In genomic region chr13:98143157-98143553, GRCh38 we compare ENCODE assay signal across 8 cellular contexts. TPM values are rescaled to one million over a fixed set of nuclear protein-coding genes. Genes with fewer than 3 reads are reported as not detected.
A peak's percentile ranks its signal among the peaks of the same experiment; 100 is the strongest.
DNase-seq lines count a peak whose midpoint lies in the region; ATAC-seq and TF ChIP-seq lines count a peak whose summit lies in the region.

No MANE protein-coding gene starts in this region.

- H3K27ac ChIP-seq in esophagus squamous epithelium (peak overlapping the region in 3 of 4 donors; percentile 55 to 83 (median 80)), psoas muscle (peak overlapping the region; percentile 65)

- no peak for DNase-seq in esophagus squamous epithelium (lab: John Stamatoyannopoulos, UW)
- peak in 1 of 2 donors; percentile 68 for DNase-seq in psoas muscle
- no peak for DNase-seq in NK-92 treated with Interleukin-12 subunit alpha and Interleukin-12 subunit beta, amount 100 ng/mL, for 24 hours (lab: John Stamatoyannopoulos, UW)
- DNase-seq in NOMO-1 treated with dmso at 0.1 percent for 144 hours (lab: John Stamatoyannopoulos, UW; ENCODE audit: unreplicated experiment) = no peak
- DNase-seq in SIG-M5 (lab: John Stamatoyannopoulos, UW) = no peak
- DNase-seq in GM03348 (ENCODE audit: low spot score) = no peak

- WGBS in esophagus squamous epithelium, 2 donors = 0% methylated on average over 4 of the region's 66 CpGs; no CpG with 5 or more reads in 1 of the 2 donors
- WGBS in psoas muscle, 3 donors = 0 to 1% (median 0%) methylated on average over 9 to 65 of the region's 66 CpGs

- H3K36me3 ChIP-seq in esophagus squamous epithelium (no peaks in the 10 kb centered on the region), psoas muscle (ENCODE audit: insufficient read depth in 1 of 2, low read depth in 1 of 2) (no peaks in the 10 kb centered on the region)

- TF ChIP-seq POLR2A in esophagus squamous epithelium (IDR thresholded peaks at IDR 0.05) = no peak

- H3K4me1 ChIP-seq in esophagus squamous epithelium (peaks cover 12 to 33% (median 18%) of the 10 kb centered on the region in 3 donors), psoas muscle (peaks cover 9% of the 10 kb centered on the region)

- intact Hi-C loops in esophagus squamous epithelium (cut with DNase I) (no loop called here), psoas muscle (cut with DNase I) (loop anchor here in 1 of 2 donors (10.0 kb wide), 2 partner anchors 252 to 532 kb away; no protein-coding TSS in a partner anchor)

- H3K4me3 ChIP-seq in esophagus squamous epithelium = peak overlapping the region; percentile 45 to 81 (median 68)
- H3K4me3 ChIP-seq in psoas muscle = peak overlapping the region; percentile 75

- H3K9me3 ChIP-seq in esophagus squamous epithelium (no peaks in the 10 kb centered on the region), psoas muscle (no peaks in the 10 kb centered on the region)

- H3K27me3 ChIP-seq in esophagus squamous epithelium = peaks cover 0 to 66% (median 3%) of the 10 kb centered on the region in 4 donors
- peaks cover 0 to 16% (median 0%) of the 10 kb centered on the region in 3 donors for H3K27me3 ChIP-seq in psoas muscle (ENCODE audit: insufficient read depth in 3 of 3, low read length in 2 of 3)

- ATAC-seq in GM19463 (IDR thresholded peaks at IDR 0.05; ENCODE audit: unreplicated experiment) (peak; percentile 32), HG03159 (IDR thresholded peaks at IDR 0.05; ENCODE audit: unreplicated experiment) (peak; percentile 23), psoas muscle (peak; percentile 25 to 57 (median 48))

- TF ChIP-seq CTCF in esophagus squamous epithelium (IDR thresholded peaks at IDR 0.05) (no peak), psoas muscle (IDR thresholded peaks at IDR 0.05) (no peak)

RNA-seq across cellular contexts. Expression of gene FARP1, which starts 0.3 kb away (rescaled TPM):
- total RNA-seq in esophagus squamous epithelium (10 to 100 TPM in 1 of 4 donors, 1 to 10 TPM in 3; 1.5 to 10.3 (median 6.4) TPM), psoas muscle (10 to 100 TPM in 3 of 4 donors, 1 to 10 TPM in 1; 9.2 to 19.4 (median 13.0) TPM)
- 1 to 10 TPM; 5.7 to 7.5 (median 6.0) TPM for polyA plus RNA-seq in psoas muscle

RNA-seq across cellular contexts. Expression of gene RNF113B, which starts 33.9 kb away (rescaled TPM):
- total RNA-seq in esophagus squamous epithelium (not detected), psoas muscle (not detected)
- polyA plus RNA-seq in psoas muscle = not detected
